ENCODE assay signal across 11 cellular contexts in the genomic region with DNA sequence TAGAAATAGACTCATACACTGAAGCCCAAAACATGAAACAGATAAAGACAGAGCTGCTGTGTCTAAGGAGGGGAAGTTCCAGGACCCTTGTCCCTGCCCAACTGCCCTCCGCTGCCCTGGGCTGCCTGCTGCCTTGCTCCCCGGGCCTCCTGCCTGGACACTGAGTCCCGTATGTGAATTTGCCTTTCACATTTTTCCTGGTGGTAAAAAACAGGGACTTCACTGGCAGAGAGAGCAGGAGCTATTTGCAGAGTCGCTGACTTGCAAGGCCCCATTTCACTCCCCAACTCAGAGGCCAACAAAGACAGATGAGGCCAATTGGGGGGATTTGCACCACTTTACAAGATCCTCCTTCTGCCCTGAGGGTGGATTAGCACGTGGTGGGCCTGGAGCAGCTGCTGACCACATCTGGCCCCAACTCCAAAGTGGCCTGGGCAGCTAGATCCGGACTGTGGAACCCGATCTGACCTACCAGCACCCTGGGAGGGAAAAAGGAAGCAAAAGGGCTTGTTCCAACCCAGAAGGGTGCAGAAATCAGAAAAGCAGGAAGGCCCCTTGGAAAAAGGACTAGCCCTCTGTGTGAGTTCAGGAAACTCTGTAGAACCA.
DNase-seq lines count a peak whose midpoint lies in the region; TF ChIP-seq lines count a peak whose summit lies in the region.
"Had no signal": no experiment of that assay in that cellular context is flagged by ENCODE, and none has a peak within 500 bp of the region (broad histone marks: within the 10 kb centered on the region; RNA-seq: fewer than 3 reads in every experiment).

No MANE protein-coding gene starts in this region.

- intact Hi-C loops in activated CD4-positive, alpha-beta memory T cell treated with anti-CD3 and anti-CD28 coated beads for 36 hours (cut with micrococcal nuclease), result loop anchor here (2.0 kb wide), 1 partner anchor 17 kb away; no protein-coding TSS in a partner anchor

- H3K9me3 Mint-ChIP-seq in activated naive CD4-positive, alpha-beta T cell treated with anti-CD3 and anti-CD28 coated beads, Interleukin-2, amount 10 ng/mL, durations not matched to agents 7 days and 5 days, result no peaks in the 10 kb centered on the region
- H3K9me3 Mint-ChIP-seq in activated CD4-positive, alpha-beta memory T cell treated with anti-CD3 and anti-CD28 coated beads for 36 hours, result no peaks in the 10 kb centered on the region
- H3K9me3 Mint-ChIP-seq in immature natural killer cell (no peaks in the 10 kb centered on the region), type B pancreatic cell (no peaks in the 10 kb centered on the region)

- POLR2A ChIA-PET in activated CD4-positive, alpha-beta memory T cell treated with anti-CD3 and anti-CD28 coated beads for 36 hours (lab: Charles Lee), result interaction anchor here (0.5 to 1.8 kb wide), 4 partner anchors 9 to 16 kb away, joined by 3 to 6 read pairs (median 4); no protein-coding TSS in a partner anchor

- CTCF ChIA-PET in activated naive CD4-positive, alpha-beta T cell treated with anti-CD3 and anti-CD28 coated beads, Interleukin-2, amount 10 ng/mL, durations not matched to agents 7 days and 5 days (lab: Charles Lee), result interaction anchor here (1.0 to 12.5 kb wide), 7 partner anchors 9 to 254 kb away, joined by 3 to 283 read pairs (median 9); no protein-coding TSS in a partner anchor
- CTCF ChIA-PET in activated CD4-positive, alpha-beta memory T cell treated with anti-CD3 and anti-CD28 coated beads for 36 hours (lab: Charles Lee), result interaction anchor here (0.6 to 12.7 kb wide), 10 partner anchors 9 to 255 kb away, joined by 3 to 341 read pairs (median 10); no protein-coding TSS in a partner anchor

- peak overlapping the region; percentile 73 for H3K27ac Mint-ChIP-seq in activated naive CD4-positive, alpha-beta T cell treated with anti-CD3 and anti-CD28 coated beads, Interleukin-2, amount 10 ng/mL, durations not matched to agents 7 days and 5 days
- peak overlapping the region; percentile 69 for H3K27ac Mint-ChIP-seq in activated CD4-positive, alpha-beta memory T cell treated with anti-CD3 and anti-CD28 coated beads for 36 hours
- H3K27ac Mint-ChIP-seq in immature natural killer cell (peak overlapping the region; percentile 79 to 89 (median 84)), type B pancreatic cell (no peak overlapping the region)

- peaks cover 73% of the 10 kb centered on the region for H3K4me1 Mint-ChIP-seq in activated naive CD4-positive, alpha-beta T cell treated with anti-CD3 and anti-CD28 coated beads, Interleukin-2, amount 10 ng/mL, durations not matched to agents 7 days and 5 days
- peaks cover 65% of the 10 kb centered on the region for H3K4me1 Mint-ChIP-seq in activated CD4-positive, alpha-beta memory T cell treated with anti-CD3 and anti-CD28 coated beads for 36 hours (ENCODE audit: low read depth)
- H3K4me1 Mint-ChIP-seq in immature natural killer cell (peaks cover 79 to 80% of the 10 kb centered on the region in 2 donors), type B pancreatic cell (ENCODE audit: unreplicated experiment) (peaks cover 50% of the 10 kb centered on the region)

- no peak for DNase-seq in activated naive CD4-positive, alpha-beta T cell treated with anti-CD3 and anti-CD28 coated beads, Interleukin-2, amount 10 ng/mL, durations not matched to agents 7 days and 5 days
- no peak for DNase-seq in activated naive CD4-positive, alpha-beta T cell treated with Interleukin-2 at 50 U/mL for 16 hours
- no peak for DNase-seq in activated CD4-positive, alpha-beta memory T cell treated with anti-CD3 and anti-CD28 coated beads for 36 hours
- DNase-seq in immature natural killer cell (no peak), type B pancreatic cell (ENCODE audit: extremely low spot score, unreplicated experiment) (no peak), D341Med (ENCODE audit: low spot score) (no peak), NCI-H1694 (lab: John Stamatoyannopoulos, UW) (no peak), dermis blood vessel endothelial cell (no peak)
- DNase-seq: activated CD4-positive, alpha-beta T cell treated with anti-CD3 and anti-CD28 coated beads, Interleukin-2, amount 50 U/mL, for 48 hours; cortex of kidney; mesendoderm had no signal

- H3K27me3 Mint-ChIP-seq in activated naive CD4-positive, alpha-beta T cell treated with anti-CD3 and anti-CD28 coated beads, Interleukin-2, amount 10 ng/mL, durations not matched to agents 7 days and 5 days, result no peaks in the 10 kb centered on the region
- H3K27me3 Mint-ChIP-seq in activated CD4-positive, alpha-beta memory T cell treated with anti-CD3 and anti-CD28 coated beads for 36 hours, result no peaks in the 10 kb centered on the region
- H3K27me3 Mint-ChIP-seq in immature natural killer cell (ENCODE audit: low read depth in 3 of 3) (peaks cover 0 to 9% (median 4%) of the 10 kb centered on the region in 3 donors), type B pancreatic cell (peaks cover 23% of the 10 kb centered on the region)

- H3K4me3 Mint-ChIP-seq in activated naive CD4-positive, alpha-beta T cell treated with anti-CD3 and anti-CD28 coated beads, Interleukin-2, amount 10 ng/mL, durations not matched to agents 7 days and 5 days, result no peak overlapping the region
- H3K4me3 Mint-ChIP-seq in activated CD4-positive, alpha-beta memory T cell treated with anti-CD3 and anti-CD28 coated beads for 36 hours, result no peak overlapping the region
- H3K4me3 Mint-ChIP-seq in immature natural killer cell (peak overlapping the region in 2 of 5 donors; percentile 7 to 49), type B pancreatic cell (no peak overlapping the region)

- TF ChIP-seq CTCF in type B pancreatic cell (conservative IDR thresholded peaks at IDR 0.05), result peak; percentile 19

- H3K36me3 Mint-ChIP-seq in activated naive CD4-positive, alpha-beta T cell treated with anti-CD3 and anti-CD28 coated beads, Interleukin-2, amount 10 ng/mL, durations not matched to agents 7 days and 5 days, result peaks cover 50% of the 10 kb centered on the region
- H3K36me3 Mint-ChIP-seq in activated CD4-positive, alpha-beta memory T cell treated with anti-CD3 and anti-CD28 coated beads for 36 hours, result peaks cover 2% of the 10 kb centered on the region
- H3K36me3 Mint-ChIP-seq in immature natural killer cell (peaks cover 0 to 12% (median 0%) of the 10 kb centered on the region in 3 donors), type B pancreatic cell (no peaks in the 10 kb centered on the region)
